In genomic region chr7:107152011-107152410, GRCh38 we compare ENCODE assay signal across 15 cellular contexts. TPM values are rescaled to one million over a fixed set of nuclear protein-coding genes. Genes with fewer than 3 reads are reported as not detected.
A peak's percentile ranks its signal among the peaks of the same experiment; 100 is the strongest.
DNase-seq lines count a peak whose midpoint lies in the region; ATAC-seq and TF ChIP-seq lines count a peak whose summit lies in the region.
"Had no signal": no experiment of that assay in that cellular context is flagged by ENCODE, and none has a peak within 500 bp of the region (broad histone marks: within the 10 kb centered on the region; RNA-seq: fewer than 3 reads in every experiment).

No MANE protein-coding gene starts in this region.

- ATAC-seq in activated CD8-positive, alpha-beta T cell treated with anti-CD3 and anti-CD28 coated beads for 36 hours = peak; percentile 55
- no peak for ATAC-seq in activated CD8-positive, alpha-beta T cell treated with anti-CD3 and anti-CD28 coated beads, Interleukin-2, amount 10 ng/mL, durations not matched to agents 7 days and 5 days
- ATAC-seq: A549 had no signal

- WGBS in tibial nerve, 2 donors = 60 to 80% methylated on average over 4 of the region's 4 CpGs

- H3K27me3 ChIP-seq in tibial nerve = no peaks in the 10 kb centered on the region
- H3K27me3 ChIP-seq: upper lobe of left lung had no signal

- H3K36me3 Mint-ChIP-seq in activated CD8-positive, alpha-beta T cell treated with anti-CD3 and anti-CD28 coated beads for 36 hours (ENCODE audit: low read depth) = no peaks in the 10 kb centered on the region
- H3K36me3 Mint-ChIP-seq in activated CD8-positive, alpha-beta T cell treated with anti-CD3 and anti-CD28 coated beads, Interleukin-2, amount 10 ng/mL, durations not matched to agents 7 days and 5 days (ENCODE audit: low read depth) = no peaks in the 10 kb centered on the region
- peaks cover 5% of the 10 kb centered on the region for H3K36me3 Mint-ChIP-seq in type B pancreatic cell

- peaks cover 4% of the 10 kb centered on the region for H3K4me1 Mint-ChIP-seq in activated CD8-positive, alpha-beta T cell treated with anti-CD3 and anti-CD28 coated beads for 36 hours (ENCODE audit: low read depth)
- H3K4me1 Mint-ChIP-seq in activated CD8-positive, alpha-beta T cell treated with anti-CD3 and anti-CD28 coated beads, Interleukin-2, amount 10 ng/mL, durations not matched to agents 7 days and 5 days (ENCODE audit: low read depth) = peaks cover 2% of the 10 kb centered on the region
- H3K4me1 Mint-ChIP-seq in type B pancreatic cell (ENCODE audit: unreplicated experiment) = peaks cover 8% of the 10 kb centered on the region

- H3K4me3 Mint-ChIP-seq in activated CD8-positive, alpha-beta T cell treated with anti-CD3 and anti-CD28 coated beads for 36 hours = no peak overlapping the region
- H3K4me3 Mint-ChIP-seq in activated CD8-positive, alpha-beta T cell treated with anti-CD3 and anti-CD28 coated beads, Interleukin-2, amount 10 ng/mL, durations not matched to agents 7 days and 5 days = no peak overlapping the region
- peak overlapping the region; percentile 39 for H3K4me3 Mint-ChIP-seq in type B pancreatic cell

- no peak for TF ChIP-seq POLR2A in tibial nerve (IDR thresholded peaks at IDR 0.05)

- POLR2A ChIA-PET in activated CD8-positive, alpha-beta T cell treated with anti-CD3 and anti-CD28 coated beads for 36 hours (lab: Charles Lee) = interaction anchor here (1.0 to 2.0 kb wide), 3 partner anchors 13 to 491 kb away, joined by 3 to 7 read pairs (median 4); partner anchors contain the start of genes CCDC71L and HBP1
- POLR2A ChIA-PET in activated CD8-positive, alpha-beta T cell treated with anti-CD3 and anti-CD28 coated beads, Interleukin-2, amount 10 ng/mL, durations not matched to agents 7 days and 5 days (lab: Charles Lee) = interaction anchor here (0.8 kb wide), 1 partner anchor 17 kb away, joined by 5 read pairs; the partner anchor contains the start of gene HBP1

- CTCF ChIA-PET in activated CD8-positive, alpha-beta T cell treated with anti-CD3 and anti-CD28 coated beads for 36 hours (lab: Charles Lee) = interaction anchor here (0.9 to 7.7 kb wide), 10 partner anchors 9 to 975 kb away, joined by 3 to 76 read pairs (median 4); no protein-coding TSS in a partner anchor
- CTCF ChIA-PET in activated CD8-positive, alpha-beta T cell treated with anti-CD3 and anti-CD28 coated beads, Interleukin-2, amount 10 ng/mL, durations not matched to agents 7 days and 5 days (lab: Charles Lee) = interaction anchor here (1.0 to 7.6 kb wide), 5 partner anchors 16 to 357 kb away, joined by 3 to 81 read pairs (median 5); partner anchors contain the start of gene HBP1

- intact Hi-C loops in activated CD8-positive, alpha-beta T cell treated with anti-CD3 and anti-CD28 coated beads for 36 hours (cut with micrococcal nuclease) = no loop called here

- in situ Hi-C loops in SK-MEL-5 (cut with HindIII; ENCODE audit: low pct_unique_long_range_greater_than_20kb, low sequenced_read_pairs) = no loop called here

- no peaks in the 10 kb centered on the region for H3K9me3 Mint-ChIP-seq in activated CD8-positive, alpha-beta T cell treated with anti-CD3 and anti-CD28 coated beads for 36 hours
- no peaks in the 10 kb centered on the region for H3K9me3 Mint-ChIP-seq in activated CD8-positive, alpha-beta T cell treated with anti-CD3 and anti-CD28 coated beads, Interleukin-2, amount 10 ng/mL, durations not matched to agents 7 days and 5 days (ENCODE audit: insufficient read depth)
- H3K9me3 Mint-ChIP-seq in type B pancreatic cell = no peaks in the 10 kb centered on the region

- no peaks in the 10 kb centered on the region for H3K9me3 ChIP-seq in tibial nerve
- H3K9me3 ChIP-seq: A549, upper lobe of left lung had no signal

- H3K27ac Mint-ChIP-seq in activated CD8-positive, alpha-beta T cell treated with anti-CD3 and anti-CD28 coated beads for 36 hours = no peak overlapping the region
- no peak overlapping the region for H3K27ac Mint-ChIP-seq in activated CD8-positive, alpha-beta T cell treated with anti-CD3 and anti-CD28 coated beads, Interleukin-2, amount 10 ng/mL, durations not matched to agents 7 days and 5 days
- H3K27ac Mint-ChIP-seq in type B pancreatic cell = peak overlapping the region; percentile 69

- no peak for TF ChIP-seq EP300 in tibial nerve (IDR thresholded peaks at IDR 0.05)

- H3K4me3 ChIP-seq in fibroblast of mammary gland (ENCODE audit: control insufficient read depth, low read depth, low read length) (no peak overlapping the region), tibial nerve (no peak overlapping the region)
- H3K4me3 ChIP-seq: A549, upper lobe of left lung had no signal

- H3K27me3 Mint-ChIP-seq in activated CD8-positive, alpha-beta T cell treated with anti-CD3 and anti-CD28 coated beads for 36 hours = no peaks in the 10 kb centered on the region
- no peaks in the 10 kb centered on the region for H3K27me3 Mint-ChIP-seq in activated CD8-positive, alpha-beta T cell treated with anti-CD3 and anti-CD28 coated beads, Interleukin-2, amount 10 ng/mL, durations not matched to agents 7 days and 5 days (ENCODE audit: low read depth)
- H3K27me3 Mint-ChIP-seq in type B pancreatic cell = no peaks in the 10 kb centered on the region

- H3K27ac ChIP-seq in tibial nerve = no peak overlapping the region
- H3K27ac ChIP-seq: A549, upper lobe of left lung had no signal

- no peaks in the 10 kb centered on the region for H3K36me3 ChIP-seq in tibial nerve
- H3K36me3 ChIP-seq: upper lobe of left lung had no signal

- DNase-seq in activated CD8-positive, alpha-beta T cell treated with anti-CD3 and anti-CD28 coated beads for 36 hours = no peak
- no peak for DNase-seq in activated CD8-positive, alpha-beta T cell treated with anti-CD3 and anti-CD28 coated beads, Interleukin-2, amount 10 ng/mL, durations not matched to agents 7 days and 5 days
- DNase-seq in SK-MEL-5 (ENCODE audit: low read depth, low spot score) = peak; percentile 18
- DNase-seq in fibroblast of mammary gland (ENCODE audit: low read depth) = peak; percentile 73
- DNase-seq in type B pancreatic cell (ENCODE audit: extremely low spot score, unreplicated experiment) = no peak
- DNase-seq in hepatic stellate cell (ENCODE audit: low spot score) = no peak
- DNase-seq in tibial nerve (ENCODE audit: low spot score in 2 of 2) = no peak
- DNase-seq in HUDEP-2 (lab: John Stamatoyannopoulos, UW; ENCODE audit: unreplicated experiment in 76 of 76) = no peak
- DNase-seq: activated naive CD4-positive, alpha-beta T cell; cerebellar nuclear complex; DMS79 treated with DMSO at 0.1 percent for 48 hours; MV-4-11; posterior cingulate gyrus; upper lobe of left lung had no signal

- no peak for TF ChIP-seq CTCF in activated CD8-positive, alpha-beta T cell treated with anti-CD3 and anti-CD28 coated beads for 36 hours (IDR thresholded peaks at IDR 0.05)
- TF ChIP-seq CTCF in fibroblast of mammary gland (conservative IDR thresholded peaks at IDR 0.05; ENCODE audit: control insufficient read depth, insufficient read depth, low read depth, low read length) = peak; percentile 10
- TF ChIP-seq CTCF in type B pancreatic cell (conservative IDR thresholded peaks at IDR 0.05) = no peak
- TF ChIP-seq CTCF in tibial nerve (IDR thresholded peaks at IDR 0.05) = no peak

- peaks cover 0 to 11% (median 0%) of the 10 kb centered on the region in 4 donors for H3K4me1 ChIP-seq in tibial nerve

RNA-seq across cellular contexts. Expression of gene HBP1, which starts 16.8 kb away (rescaled TPM):
- 10 to 100 TPM; 23.8 to 30.5 TPM for total RNA-seq in activated CD8-positive, alpha-beta T cell treated with anti-CD3 and anti-CD28 coated beads for 36 hours
- total RNA-seq in activated CD8-positive, alpha-beta T cell treated with anti-CD3 and anti-CD28 coated beads, Interleukin-2, amount 10 ng/mL, durations not matched to agents 7 days and 5 days = 10 to 100 TPM; 17.2 to 17.3 TPM
- 105 and 123 TPM in 2 replicates for total RNA-seq in SK-MEL-5 (2014; rRNA removed; shearing (Covaris generic))
- 48.1 and 50.0 TPM in 2 replicates for polyA plus RNA-seq in SK-MEL-5 (2015; cell fraction: cytosol; rRNA removed)
- polyA plus RNA-seq in SK-MEL-5 (2015; cell fraction: nucleus; rRNA removed) = 81.3 and 104 TPM in 2 replicates
- total RNA-seq in type B pancreatic cell (ENCODE audit: low replicate concordance) = 51.5 and 56.9 TPM in 2 replicates
- 100 to 1,000 TPM in 3 of 4 donors, 10 to 100 TPM in 1; 78.9 to 157 (median 123) TPM for total RNA-seq in tibial nerve

Comparison
In these comparisons a context has a peak if more than half of its experiments do, and no peak if none do; other contexts are left out.
1. DNase-seq: peak in SK-MEL-5 (single experiment) and fibroblast of mammary gland (single experiment); none in activated CD8-positive, alpha-beta T cell treated with anti-CD3 and anti-CD28 coated beads for 36 hours (single experiment), activated CD8-positive, alpha-beta T cell treated with anti-CD3 and anti-CD28 coated beads, Interleukin-2, amount 10 ng/mL, durations not matched to agents 7 days and 5 days (single experiment), type B pancreatic cell (single experiment), hepatic stellate cell (single experiment), tibial nerve (0 of 2) and HUDEP-2 (0 of 76).